In genomic region chr1:240833057-240833456, GRCh38 we compare ENCODE assay signal across 27 cellular contexts.
"Had no signal": no experiment of that assay in that cellular context is flagged by ENCODE, and none has a peak within 500 bp of the region (broad histone marks: within the 10 kb centered on the region; RNA-seq: fewer than 3 reads in every experiment).

No MANE protein-coding gene starts in this region.

- H3K4me3 ChIP-seq: adrenal gland, colonic mucosa, SJSA1 had no signal

- H3K36me3 ChIP-seq: adrenal gland, brain microvascular endothelial cell, colonic mucosa, SJSA1 had no signal

- H3K27me3 ChIP-seq: adrenal gland, brain microvascular endothelial cell, colonic mucosa, SJSA1 had no signal

- H3K4me1 ChIP-seq: colonic mucosa, SJSA1 had no signal

- ATAC-seq: activated naive CD4-positive, alpha-beta T cell treated with anti-CD3 and anti-CD28 coated beads, Interleukin-2, amount 50 U/mL, for 72 hours; activated T-cell treated with anti-CD3 and anti-CD28 coated beads, Interleukin-2, amount 50 U/mL, for 4 hours; T-cell; T-helper 17 cell had no signal

- H3K27ac ChIP-seq: adrenal gland, brain microvascular endothelial cell, colonic mucosa, SJSA1 had no signal

- H3K4me2 ChIP-seq: SK-N-SH had no signal

- H3K9me3 ChIP-seq: adrenal gland, colonic mucosa, SJSA1, SK-N-SH had no signal

- H3K9ac ChIP-seq: SK-N-SH had no signal

- DNase-seq: activated CD4-positive, alpha-beta T cell treated with anti-CD3 and anti-CD28 coated beads, Interleukin-2, amount 10 ng/mL, durations not matched to agents 24 days and 14 days; activated CD4-positive, alpha-beta T cell treated with anti-CD3 and anti-CD28 coated beads, Interleukin-2, amount 50 U/mL, for 4 hours; activated CD8-positive, alpha-beta memory T cell treated with anti-CD3 and anti-CD28 coated beads, Interleukin-2, amount 50 U/mL, for 4 hours; activated gamma-delta T cell treated with Interleukin-2 at 50 U/mL for 16 hours; activated naive CD4-positive, alpha-beta T cell treated with anti-CD3 and anti-CD28 coated beads for 36 hours; activated T-cell treated with anti-CD3 and anti-CD28 coated beads for 4 hours; activated T-cell treated with anti-CD3 and anti-CD28 coated beads, Interleukin-2, amount 50 U/mL, for 4 hours; adrenal gland; anterior cingulate cortex; brain microvascular endothelial cell; colonic mucosa; Kasumi-1; KG1; MM.1S; MV-4-11; NCI-H1092; NCI-H1436 treated with DMSO at 0.1 percent for 48 hours; NCI-H1694 treated with DMSO at 0.1 percent for 48 hours; NCI-H2029; NCI-H345; NCI-H524 treated with DMSO at 0.1 percent for 48 hours; SHP77 treated with DMSO at 0.1 percent for 48 hours; SK-N-SH; T-cell; T-helper 17 cell had no signal
